13 cellular contexts compared by ENCODE assay signal in the genomic region with DNA sequence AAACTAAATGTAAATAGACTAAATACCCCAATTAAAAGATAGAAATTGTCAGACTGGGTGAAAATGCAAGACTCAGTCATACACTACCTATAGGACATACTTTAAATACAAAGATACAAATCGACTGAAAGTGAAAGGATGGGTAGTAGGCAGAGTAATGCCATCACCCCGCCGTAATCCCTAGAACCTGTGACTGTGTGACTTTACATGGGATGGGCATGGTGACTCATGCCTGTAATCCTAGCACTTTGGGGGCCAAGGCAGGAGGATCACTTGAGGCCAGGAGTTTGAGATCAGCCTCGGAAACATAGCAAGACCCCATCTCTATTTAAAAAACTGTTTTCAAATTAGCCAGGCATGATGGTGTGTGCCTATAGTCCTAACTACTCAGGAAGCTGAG. TPM values are rescaled to one million over a fixed set of nuclear protein-coding genes. Genes with fewer than 3 reads are reported as not detected.
DNase-seq lines count a peak whose midpoint lies in the region; ATAC-seq lines count a peak whose summit lies in the region.
"Had no signal": no experiment of that assay in that cellular context is flagged by ENCODE, and none has a peak within 500 bp of the region (broad histone marks: within the 10 kb centered on the region; RNA-seq: fewer than 3 reads in every experiment).

No MANE protein-coding gene starts in this region.

- peak overlapping the region; percentile 67 to 90 (median 83) for H3K4me3 Mint-ChIP-seq in CD4-positive, CD25-positive, alpha-beta regulatory T cell
- peak overlapping the region; percentile 60 for H3K4me3 Mint-ChIP-seq in activated T-helper 1 cell treated with anti-CD3 and anti-CD28 coated beads, Interleukin-12 subunit alpha, Interleukin-12 subunit beta, Interleukin-2, Interleukin-4 antibody, amounts not matched to agents 30 ng/mL and 10 ng/mL and 1 ng/mL, durations not matched to agents 14 hours and 24 hours and 36 hours
- H3K4me3 Mint-ChIP-seq in naive thymus-derived CD4-positive, alpha-beta T cell: peak overlapping the region; percentile 71 to 98 (median 90)

- H3K4me1 Mint-ChIP-seq in CD4-positive, CD25-positive, alpha-beta regulatory T cell: peaks cover 27 to 76% (median 61%) of the 10 kb centered on the region in 4 donors
- peaks cover 81% of the 10 kb centered on the region for H3K4me1 Mint-ChIP-seq in activated T-helper 1 cell treated with anti-CD3 and anti-CD28 coated beads, Interleukin-12 subunit alpha, Interleukin-12 subunit beta, Interleukin-2, Interleukin-4 antibody, amounts not matched to agents 30 ng/mL and 10 ng/mL and 1 ng/mL, durations not matched to agents 14 hours and 24 hours and 36 hours (ENCODE audit: low read depth)
- H3K4me1 Mint-ChIP-seq in naive thymus-derived CD4-positive, alpha-beta T cell: peaks cover 58 to 75% (median 71%) of the 10 kb centered on the region in 7 donors

- intact Hi-C loops in activated T-helper 1 cell treated with anti-CD3 and anti-CD28 coated beads, Interleukin-12 subunit alpha, Interleukin-12 subunit beta, Interleukin-2, Interleukin-4 antibody, amounts not matched to agents 30 ng/mL and 10 ng/mL and 1 ng/mL, durations not matched to agents 14 hours and 24 hours and 36 hours (cut with micrococcal nuclease): loop anchor here (10.0 kb wide), 3 partner anchors 378 to 1888 kb away; partner anchors contain the start of gene CYP46A1
- intact Hi-C loops in naive thymus-derived CD4-positive, alpha-beta T cell (cut with micrococcal nuclease): loop anchor here (10.0 kb wide), 3 partner anchors 458 to 828 kb away; partner anchors contain the start of gene CCDC85C (in 1 of the 2)

- no peaks in the 10 kb centered on the region for H3K9me3 ChIP-seq in CD4-positive, CD25-positive, alpha-beta regulatory T cell (ENCODE audit: control insufficient read depth in 2 of 2, low read length in 2 of 2)
- H3K9me3 ChIP-seq in naive thymus-derived CD4-positive, alpha-beta T cell (ENCODE audit: control insufficient read depth in 2 of 3, low read length in 3 of 3): no peaks in the 10 kb centered on the region
- H3K9me3 ChIP-seq: MG63, sigmoid colon had no signal

- H3K27ac ChIP-seq in CD4-positive, CD25-positive, alpha-beta regulatory T cell (ENCODE audit: insufficient read depth, low read length, poor library complexity, severe bottlenecking): peak overlapping the region; percentile 95
- peak overlapping the region; percentile 98 for H3K27ac ChIP-seq in naive thymus-derived CD4-positive, alpha-beta T cell (ENCODE audit: low read depth, low read length)
- H3K27ac ChIP-seq: sigmoid colon had no signal

- peak overlapping the region; percentile 97 to 99 (median 98) for H3K27ac Mint-ChIP-seq in CD4-positive, CD25-positive, alpha-beta regulatory T cell
- peak overlapping the region; percentile 99 for H3K27ac Mint-ChIP-seq in activated T-helper 1 cell treated with anti-CD3 and anti-CD28 coated beads, Interleukin-12 subunit alpha, Interleukin-12 subunit beta, Interleukin-2, Interleukin-4 antibody, amounts not matched to agents 30 ng/mL and 10 ng/mL and 1 ng/mL, durations not matched to agents 14 hours and 24 hours and 36 hours
- peak overlapping the region; percentile 96 to 100 (median 98) for H3K27ac Mint-ChIP-seq in naive thymus-derived CD4-positive, alpha-beta T cell

- no peaks in the 10 kb centered on the region for H3K27me3 Mint-ChIP-seq in CD4-positive, CD25-positive, alpha-beta regulatory T cell
- no peaks in the 10 kb centered on the region for H3K27me3 Mint-ChIP-seq in activated T-helper 1 cell treated with anti-CD3 and anti-CD28 coated beads, Interleukin-12 subunit alpha, Interleukin-12 subunit beta, Interleukin-2, Interleukin-4 antibody, amounts not matched to agents 30 ng/mL and 10 ng/mL and 1 ng/mL, durations not matched to agents 14 hours and 24 hours and 36 hours (ENCODE audit: insufficient read depth)
- no peaks in the 10 kb centered on the region for H3K27me3 Mint-ChIP-seq in naive thymus-derived CD4-positive, alpha-beta T cell

- CTCF ChIA-PET in naive thymus-derived CD4-positive, alpha-beta T cell (lab: Charles Lee): interaction anchor here (0.9 to 26.3 kb wide), 8 partner anchors 8 to 152 kb away, joined by 3 to 758 read pairs (median 6); no protein-coding TSS in a partner anchor

- H3K27me3 ChIP-seq in CD4-positive, CD25-positive, alpha-beta regulatory T cell (ENCODE audit: control insufficient read depth, insufficient read depth, low read length): no peaks in the 10 kb centered on the region
- no peaks in the 10 kb centered on the region for H3K27me3 ChIP-seq in naive thymus-derived CD4-positive, alpha-beta T cell (ENCODE audit: control insufficient read depth in 2 of 2, insufficient read depth in 2 of 2, low read length in 2 of 2)
- H3K27me3 ChIP-seq: MG63, sigmoid colon had no signal

- peaks cover 92% of the 10 kb centered on the region for H3K4me1 ChIP-seq in CD4-positive, CD25-positive, alpha-beta regulatory T cell (ENCODE audit: control insufficient read depth, insufficient read depth, low read length, poor library complexity, severe bottlenecking)
- H3K4me1 ChIP-seq in naive thymus-derived CD4-positive, alpha-beta T cell (ENCODE audit: control insufficient read depth in 2 of 2, insufficient read depth in 2 of 2, low read length in 2 of 2): peaks cover 69 to 71% of the 10 kb centered on the region in 2 donors

- peak in 1 of 3 donors; percentile 60 for DNase-seq in CD4-positive, CD25-positive, alpha-beta regulatory T cell
- DNase-seq in Jurkat, Clone E6-1 (ENCODE audit: low read depth, low spot score): no peak
- DNase-seq in activated T-helper 1 cell treated with anti-CD3 and anti-CD28 coated beads, Interleukin-12 subunit alpha, Interleukin-12 subunit beta, Interleukin-2, Interleukin-4 antibody, amounts not matched to agents 30 ng/mL and 10 ng/mL and 1 ng/mL, durations not matched to agents 14 hours and 24 hours and 36 hours (ENCODE audit: low spot score): no peak
- peak in 2 of 9 donors; percentile 42 to 46 for DNase-seq in naive thymus-derived CD4-positive, alpha-beta T cell
- no peak for DNase-seq in NCI-H146 (lab: John Stamatoyannopoulos, UW)
- no peak for DNase-seq in ureter (ENCODE audit: low spot score)
- DNase-seq: central memory CD4-positive, alpha-beta T cell; MG63; NCI-H748 treated with DMSO at 0.1 percent for 48 hours; nucleus accumbens; sigmoid colon had no signal

- no peaks in the 10 kb centered on the region for H3K9me3 Mint-ChIP-seq in CD4-positive, CD25-positive, alpha-beta regulatory T cell
- H3K9me3 Mint-ChIP-seq in activated T-helper 1 cell treated with anti-CD3 and anti-CD28 coated beads, Interleukin-12 subunit alpha, Interleukin-12 subunit beta, Interleukin-2, Interleukin-4 antibody, amounts not matched to agents 30 ng/mL and 10 ng/mL and 1 ng/mL, durations not matched to agents 14 hours and 24 hours and 36 hours: no peaks in the 10 kb centered on the region
- no peaks in the 10 kb centered on the region for H3K9me3 Mint-ChIP-seq in naive thymus-derived CD4-positive, alpha-beta T cell

- ATAC-seq in CD4-positive, CD25-positive, alpha-beta regulatory T cell (ENCODE audit: low read depth in 2 of 2): no peak
- ATAC-seq in naive thymus-derived CD4-positive, alpha-beta T cell: no peak
- ATAC-seq in GM18909 (IDR thresholded peaks at IDR 0.05; ENCODE audit: poor library complexity, unreplicated experiment): no peak
- no peak for ATAC-seq in HG03139 (IDR thresholded peaks at IDR 0.05; ENCODE audit: unreplicated experiment)

- no peaks in the 10 kb centered on the region for H3K36me3 ChIP-seq in CD4-positive, CD25-positive, alpha-beta regulatory T cell (ENCODE audit: control insufficient read depth, insufficient read depth, low read length)
- H3K36me3 ChIP-seq in naive thymus-derived CD4-positive, alpha-beta T cell (ENCODE audit: control insufficient read depth in 2 of 3, insufficient read depth in 3 of 3, low read length in 3 of 3): peaks cover 0 to 8% (median 0%) of the 10 kb centered on the region in 3 experiments
- H3K36me3 ChIP-seq: MG63, sigmoid colon had no signal

- peak overlapping the region; percentile 100 for H3K4me3 ChIP-seq in CD4-positive, CD25-positive, alpha-beta regulatory T cell (ENCODE audit: low read depth, low read length)
- H3K4me3 ChIP-seq in Jurkat, Clone E6-1 (ENCODE audit: low read length): peak overlapping the region; percentile 37
- peak overlapping the region; percentile 44 for H3K4me3 ChIP-seq in naive thymus-derived CD4-positive, alpha-beta T cell (ENCODE audit: low read length)
- H3K4me3 ChIP-seq: MG63, sigmoid colon had no signal

- POLR2A ChIA-PET in naive thymus-derived CD4-positive, alpha-beta T cell (lab: Charles Lee): interaction anchor here (44.4 kb wide), 1 partner anchor 31 kb away, joined by 2344 read pairs; the partner anchor contains the start of gene EVL

- peaks cover 12% of the 10 kb centered on the region for H3K36me3 Mint-ChIP-seq in CD4-positive, CD25-positive, alpha-beta regulatory T cell
- peaks cover 8% of the 10 kb centered on the region for H3K36me3 Mint-ChIP-seq in activated T-helper 1 cell treated with anti-CD3 and anti-CD28 coated beads, Interleukin-12 subunit alpha, Interleukin-12 subunit beta, Interleukin-2, Interleukin-4 antibody, amounts not matched to agents 30 ng/mL and 10 ng/mL and 1 ng/mL, durations not matched to agents 14 hours and 24 hours and 36 hours (ENCODE audit: low read depth)
- H3K36me3 Mint-ChIP-seq in naive thymus-derived CD4-positive, alpha-beta T cell: peaks cover 3 to 35% (median 12%) of the 10 kb centered on the region in 5 donors

RNA-seq across cellular contexts. Expression of gene EVL, which starts 2.6 kb away (rescaled TPM):
- total RNA-seq in CD4-positive, CD25-positive, alpha-beta regulatory T cell: 1,219 TPM
- polyA plus RNA-seq in CD4-positive, CD25-positive, alpha-beta regulatory T cell: 100 to 1,000 TPM; 118 to 141 (median 136) TPM
- polyA plus RNA-seq in Jurkat, Clone E6-1 (2012; ENCODE audit: insufficient read depth, insufficient read length): 261 TPM
- total RNA-seq in activated T-helper 1 cell treated with anti-CD3 and anti-CD28 coated beads, Interleukin-12 subunit alpha, Interleukin-12 subunit beta, Interleukin-2, Interleukin-4 antibody, amounts not matched to agents 30 ng/mL and 10 ng/mL and 1 ng/mL, durations not matched to agents 14 hours and 24 hours and 36 hours: 290 and 309 TPM in 2 replicates
- total RNA-seq in naive thymus-derived CD4-positive, alpha-beta T cell: 1,000 to 10,000 TPM in 3 of 5 experiments, 100 to 1,000 TPM in 2; 851 to 1,469 (median 1,230) TPM
- polyA plus RNA-seq in naive thymus-derived CD4-positive, alpha-beta T cell: 100 to 1,000 TPM; 163 to 184 TPM
- 121 TPM for total RNA-seq in ureter

Comparison
In these comparisons a context has a peak if more than half of its experiments do, and no peak if none do; other contexts are left out.
1. H3K4me3 ChIP-seq: peak in every context shown above with its lines; median percentile 100 in CD4-positive, CD25-positive, alpha-beta regulatory T cell; 44 in naive thymus-derived CD4-positive, alpha-beta T cell; 37 in Jurkat, Clone E6-1.